Comparison of ENCODE assay signal across 13 cellular contexts in the genomic region with DNA sequence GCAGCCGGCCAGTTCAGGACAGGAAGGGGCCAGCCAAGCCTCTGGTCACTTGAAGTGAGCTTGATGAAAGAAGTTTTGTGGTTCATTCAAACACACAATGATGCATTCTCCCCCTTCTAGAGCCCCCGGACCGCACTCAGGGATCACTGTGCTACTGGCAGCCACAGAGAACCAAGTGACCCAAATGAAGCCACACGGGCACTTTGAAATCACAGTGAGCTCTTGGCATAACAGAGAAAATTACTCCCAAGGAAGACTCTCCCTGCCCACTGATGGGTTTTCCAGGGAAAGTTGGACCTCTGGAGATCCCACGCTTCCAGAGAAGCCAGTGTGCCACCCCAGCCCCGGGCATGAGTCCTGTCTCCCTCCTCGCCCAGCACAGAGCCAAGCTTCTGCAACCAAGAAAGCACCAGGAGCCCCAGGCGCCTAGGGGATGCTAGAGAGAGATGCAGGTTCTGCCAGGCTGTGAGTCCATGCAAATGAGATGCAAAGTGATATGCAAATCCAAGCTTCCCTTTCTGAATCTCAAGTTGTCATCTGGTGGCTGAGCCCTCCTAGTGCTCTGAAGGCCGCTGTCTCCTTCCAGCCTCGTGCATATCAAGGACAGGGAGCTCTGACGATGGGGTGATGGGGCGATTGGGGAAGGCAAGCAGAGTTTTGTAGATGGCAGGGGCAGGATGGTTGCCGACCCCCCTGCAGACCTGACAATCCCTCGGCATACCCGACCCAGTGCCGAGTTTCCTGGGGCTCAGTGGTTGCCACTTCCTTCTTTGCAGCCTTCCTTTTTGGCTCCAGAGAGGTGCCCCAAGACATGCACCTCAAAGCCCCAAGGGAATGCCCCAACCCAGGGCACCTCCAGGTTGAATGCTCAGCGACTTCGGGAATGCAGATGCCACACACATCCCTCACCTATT.
"Had no signal": no experiment of that assay in that cellular context is flagged by ENCODE, and none has a peak within 500 bp of the region (broad histone marks: within the 10 kb centered on the region; RNA-seq: fewer than 3 reads in every experiment).

No MANE protein-coding gene starts in this region.

- H3K4me3 ChIP-seq: ascending aorta, right lobe of liver had no signal

- H3K4me3 Mint-ChIP-seq: activated CD4-positive, alpha-beta T cell treated with anti-CD3 and anti-CD28 coated beads, Interleukin-2, amount 10 ng/mL, durations not matched to agents 24 days and 14 days; activated T-helper 1 cell treated with anti-CD3 and anti-CD28 coated beads, Interleukin-12 subunit alpha, Interleukin-12 subunit beta, Interleukin-2, Interleukin-4 antibody, amounts not matched to agents 30 ng/mL and 10 ng/mL and 1 ng/mL, durations not matched to agents 14 hours and 24 hours and 36 hours; effector memory CD8-positive, alpha-beta T cell; stimulated activated naive CD8-positive, alpha-beta T cell treated with anti-CD3 and anti-CD28 coated beads, Interleukin-15, amount 100 ng/mL, for 72 hours; T-helper 2 cell treated with Interferon-gamma antibody and Interleukin-4, amounts not matched to agents 5 μg/mL and 100 μg/mL, for 36 hours; type B pancreatic cell had no signal

- DNase-seq: activated CD4-positive, alpha-beta T cell treated with anti-CD3 and anti-CD28 coated beads, Interleukin-2, amount 10 ng/mL, durations not matched to agents 24 days and 14 days; activated CD4-positive, CD25-positive, alpha-beta regulatory T cell; dermis blood vessel endothelial cell; effector memory CD8-positive, alpha-beta T cell; foreskin keratinocyte; glutamatergic neuron; kidney glomerular epithelial cell; right lobe of liver; stimulated activated naive CD8-positive, alpha-beta T cell treated with anti-CD3 and anti-CD28 coated beads, Interleukin-15, amount 100 ng/mL, for 72 hours had no signal

- H3K27ac ChIP-seq: ascending aorta, foreskin keratinocyte, right lobe of liver had no signal

- H3K4me1 Mint-ChIP-seq: activated CD4-positive, alpha-beta T cell treated with anti-CD3 and anti-CD28 coated beads, Interleukin-2, amount 10 ng/mL, durations not matched to agents 24 days and 14 days had no signal

- H3K9me3 Mint-ChIP-seq: activated CD4-positive, alpha-beta T cell treated with anti-CD3 and anti-CD28 coated beads, Interleukin-2, amount 10 ng/mL, durations not matched to agents 24 days and 14 days; activated T-helper 1 cell treated with anti-CD3 and anti-CD28 coated beads, Interleukin-12 subunit alpha, Interleukin-12 subunit beta, Interleukin-2, Interleukin-4 antibody, amounts not matched to agents 30 ng/mL and 10 ng/mL and 1 ng/mL, durations not matched to agents 14 hours and 24 hours and 36 hours; effector memory CD8-positive, alpha-beta T cell; stimulated activated naive CD8-positive, alpha-beta T cell treated with anti-CD3 and anti-CD28 coated beads, Interleukin-15, amount 100 ng/mL, for 72 hours; T-helper 2 cell treated with Interferon-gamma antibody and Interleukin-4, amounts not matched to agents 5 μg/mL and 100 μg/mL, for 36 hours; type B pancreatic cell had no signal

- H3K36me3 Mint-ChIP-seq: type B pancreatic cell had no signal

- H3K27ac Mint-ChIP-seq: activated CD4-positive, alpha-beta T cell treated with anti-CD3 and anti-CD28 coated beads, Interleukin-2, amount 10 ng/mL, durations not matched to agents 24 days and 14 days; activated T-helper 1 cell treated with anti-CD3 and anti-CD28 coated beads, Interleukin-12 subunit alpha, Interleukin-12 subunit beta, Interleukin-2, Interleukin-4 antibody, amounts not matched to agents 30 ng/mL and 10 ng/mL and 1 ng/mL, durations not matched to agents 14 hours and 24 hours and 36 hours; effector memory CD8-positive, alpha-beta T cell; T-helper 2 cell treated with Interferon-gamma antibody and Interleukin-4, amounts not matched to agents 5 μg/mL and 100 μg/mL, for 36 hours; type B pancreatic cell had no signal

- ATAC-seq: effector memory CD8-positive, alpha-beta T cell; foreskin keratinocyte; right lobe of liver; stimulated activated naive CD8-positive, alpha-beta T cell treated with anti-CD3 and anti-CD28 coated beads, Interleukin-15, amount 100 ng/mL, for 72 hours had no signal

- H3K36me3 ChIP-seq: ascending aorta, right lobe of liver had no signal

- H3K4me1 ChIP-seq: ascending aorta, foreskin keratinocyte, right lobe of liver had no signal

- H3K27me3 ChIP-seq: ascending aorta, foreskin keratinocyte, right lobe of liver had no signal

- H3K9me3 ChIP-seq: ascending aorta, right lobe of liver had no signal

- H3K27me3 Mint-ChIP-seq: stimulated activated naive CD8-positive, alpha-beta T cell treated with anti-CD3 and anti-CD28 coated beads, Interleukin-15, amount 100 ng/mL, for 72 hours had no signal
